Comparison of ENCODE assay signal across 2 cellular contexts in genomic region chr3:127772273-127772672, GRCh38.
TF ChIP-seq lines count a peak whose summit lies in the region.

No MANE protein-coding gene starts in this region.

TF ChIP-seq in IMR-90, 13 proteins besides CTCF, POLR2A, EP300 and RAD21:
- TF ChIP-seq USF2 (IDR thresholded peaks at IDR 0.05; ENCODE audit: low read depth, low read length) (no peak), RFX5 (IDR thresholded peaks at IDR 0.05; ENCODE audit: low read depth, low read length) (no peak), CEBPB (IDR thresholded peaks at IDR 0.05; ENCODE audit: low read depth, low read length) (no peak), NFE2L2 (IDR thresholded peaks at IDR 0.05; ENCODE audit: low read depth, low read length) (no peak), SMC3 (IDR thresholded peaks at IDR 0.05; ENCODE audit: low read depth, low read length) (no peak), ELK1 (IDR thresholded peaks at IDR 0.05; ENCODE audit: borderline replicate concordance, low read depth, low read length) (no peak)
TF ChIP-seq in IMR-90: peak in this region for 0.

TF ChIP-seq in HepG2, 621 proteins besides CTCF, POLR2A, EP300 and RAD21:
- TF ChIP-seq ZNF768 (CRISPR knock-in tag; IDR thresholded peaks at IDR 0.05) (0 out of 2 replicates have a peak, but pooled peaks have one; percentile 14), ZNF629 (CRISPR knock-in tag; conservative IDR thresholded peaks at IDR 0.05) (peak; percentile 55; the same call in 1 of the 2 replicates), PAF1 (CRISPR knock-in tag; IDR thresholded peaks at IDR 0.05) (no peak), ZNF441 (CRISPR knock-in tag; IDR thresholded peaks at IDR 0.05; ENCODE audit: borderline replicate concordance) (no peak), ZFP91 (CRISPR knock-in tag; IDR thresholded peaks at IDR 0.05; ENCODE audit: borderline replicate concordance) (no peak), ZNF549 (CRISPR knock-in tag; IDR thresholded peaks at IDR 0.05) (no peak), PITX1 (CRISPR knock-in tag; IDR thresholded peaks at IDR 0.05) (no peak)
